Comparison of ENCODE assay signal across 29 cellular contexts in the genomic region with DNA sequence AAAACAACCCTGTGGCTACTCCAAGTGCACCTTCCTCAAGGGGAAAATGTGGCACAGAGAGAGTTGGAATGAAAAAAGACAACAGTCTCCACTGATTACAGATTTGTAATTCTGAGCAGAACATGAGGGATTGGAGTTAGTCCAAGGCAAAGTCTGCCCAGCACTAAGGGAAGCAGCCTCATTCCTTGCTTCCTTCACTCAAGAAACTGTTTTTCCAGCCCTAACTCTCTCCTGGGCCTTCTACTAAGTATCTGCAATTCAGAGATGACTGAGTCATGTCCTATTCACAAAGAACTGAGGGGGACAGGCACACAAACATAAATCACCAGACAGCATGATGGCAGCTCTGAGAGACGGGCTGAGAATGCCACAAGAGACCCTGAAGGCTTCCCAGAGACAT.
A peak's percentile ranks its signal among the peaks of the same experiment; 100 is the strongest.
DNase-seq lines count a peak whose midpoint lies in the region; FAIRE-seq and TF ChIP-seq lines count a peak whose summit lies in the region.
"Had no signal": no experiment of that assay in that cellular context is flagged by ENCODE, and none has a peak within 500 bp of the region (broad histone marks: within the 10 kb centered on the region; RNA-seq: fewer than 3 reads in every experiment).

No MANE protein-coding gene starts in this region.

- H2BK15ac ChIP-seq in H1 (ENCODE audit: low read length), result no peak overlapping the region

- peaks cover 22% of the 10 kb centered on the region for H3F3A ChIP-seq in GM23248 (ENCODE audit: insufficient read depth)

- 7 to 21% methylated on average over 1 of the region's 1 CpG for WGBS in GM23248 (ENCODE audit: low coverage in 1 of 2, low lambda C conversion rate in 2 of 2, missing lambda C conversion rate in 2 of 2), 2 experiments
- 71% methylated on average over 1 of the region's 1 CpG; no CpG with 5 or more reads in 1 of the 2 experiments for WGBS in H1 (ENCODE audit: extremely low coverage in 1 of 2, insufficient coverage in 1 of 2, insufficient read length in 1 of 2, insufficient replicate concordance in 2 of 2, low coverage in 1 of 2, low lambda C conversion rate in 2 of 2, missing lambda C conversion rate in 1 of 2), 2 experiments

- no peaks in the 10 kb centered on the region for H3K9me3 ChIP-seq in A673 (ENCODE audit: low read depth, low read length, poor library complexity, severe bottlenecking)
- H3K9me3 ChIP-seq in GM23248 (ENCODE audit: low read depth), result no peaks in the 10 kb centered on the region
- no peaks in the 10 kb centered on the region for H3K9me3 ChIP-seq in H1 (ENCODE audit: insufficient read depth in 2 of 2, low read depth in 1 of 2, low read length in 1 of 2)
- H3K9me3 ChIP-seq: BLaER1 treated with 17β-estradiol and CSF1 and Interleukin-3, amounts not matched to agents 10 nM and 100 nM; Caco-2; lower lobe of right lung; ovary; testis had no signal

- in situ Hi-C loops in GM23248 (cut with MboI), result no loop called here

- no peaks in the 10 kb centered on the region for H3K79me1 ChIP-seq in H1 (ENCODE audit: low read depth, low read length)

- FAIRE-seq in H1 (lab: Jason Lieb, UNC), result peak; percentile 7
- FAIRE-seq: A204.1, kidney had no signal

- H3K27ac ChIP-seq in A673 (ENCODE audit: low read depth, low read length, poor library complexity, severe bottlenecking) (no peak overlapping the region), GM23248 (peak overlapping the region; percentile 59), H1 (ENCODE audit: low read depth, low read length) (no peak overlapping the region)
- H3K27ac ChIP-seq: BLaER1 treated with 17β-estradiol and CSF1 and Interleukin-3, amounts not matched to agents 10 nM and 100 nM; lower lobe of right lung; ovary; testis had no signal

- no peak for TF ChIP-seq POLR2A in H1 (IDR thresholded peaks at IDR 0.05; ENCODE audit: control extremely low read depth in 1 of 2, low read depth in 2 of 2, low read length in 2 of 2)

- intact Hi-C loops in A673 (cut with micrococcal nuclease; ENCODE audit: unreplicated experiment), result no loop called here

- H3K79me2 ChIP-seq in GM23248 (ENCODE audit: insufficient read depth) (no peaks in the 10 kb centered on the region), H1 (ENCODE audit: control insufficient read depth in 1 of 2, insufficient read depth in 2 of 2, low read length in 2 of 2) (no peaks in the 10 kb centered on the region)

- no peak overlapping the region for H3K4ac ChIP-seq in H1 (replicated peaks; ENCODE audit: insufficient read length, low read depth, low read length)

- H3K9me2 ChIP-seq in GM23248 (ENCODE audit: insufficient read depth), result no peaks in the 10 kb centered on the region

- no peak overlapping the region for H2AFZ ChIP-seq in GM23248
- no peak overlapping the region for H2AFZ ChIP-seq in H1 (ENCODE audit: low read length)

- H2AK5ac ChIP-seq in H1 (ENCODE audit: low read depth, low read length), result no peak overlapping the region

- H3K27me3 Mint-ChIP-seq in endothelial cell (ENCODE audit: unreplicated experiment), result no peaks in the 10 kb centered on the region
- H3K27me3 Mint-ChIP-seq: dendritic cell treated with granulocyte-macrophage colony-stimulating factor and Interleukin-4, amounts not matched to agents 40 ng/mL and 50 ng/mL, for 4 days; stimulated activated naive B cell treated with anti-CD40 and anti-IgM and Interleukin-4, amounts not matched to agents 10 μg/mL and 1 μg/mL and 100 μg/mL, for 72 hours had no signal

- H3K4me1 Mint-ChIP-seq in endothelial cell (ENCODE audit: unreplicated experiment), result peaks cover 8% of the 10 kb centered on the region
- H3K4me1 Mint-ChIP-seq: activated naive CD4-positive, alpha-beta T cell treated with anti-CD3 and anti-CD28 coated beads, Interleukin-2, amount 10 ng/mL, durations not matched to agents 7 days and 5 days; stimulated activated naive B cell treated with anti-CD40 and anti-IgM and Interleukin-4, amounts not matched to agents 10 μg/mL and 1 μg/mL and 100 μg/mL, for 72 hours had no signal

- CTCF ChIA-PET in A673 (lab: Charles Lee), result no interaction called here
- CTCF ChIA-PET in H1 (lab: Charles Lee; ENCODE audit: partially characterized antibody), result interaction anchor here (1.0 to 4.0 kb wide), 5 partner anchors 10 to 132 kb away, joined by 3 to 15 read pairs (median 3); no protein-coding TSS in a partner anchor

- no peaks in the 10 kb centered on the region for H3K27me3 ChIP-seq in A673 (replicated peaks; ENCODE audit: insufficient read depth, low read depth, low read length, poor library complexity)
- no peaks in the 10 kb centered on the region for H3K27me3 ChIP-seq in GM23248 (replicated peaks; ENCODE audit: insufficient read depth)
- no peaks in the 10 kb centered on the region for H3K27me3 ChIP-seq in H1 (replicated peaks in 1 of 4; ENCODE audit: control insufficient read depth in 3 of 4, extremely low read depth in 1 of 4, insufficient read depth in 3 of 4, low read length in 3 of 4)
- H3K27me3 ChIP-seq: BLaER1 treated with 17β-estradiol and CSF1 and Interleukin-3, amounts not matched to agents 10 nM and 100 nM; ovary; testis had no signal

- H3K4me3 ChIP-seq in A673 (ENCODE audit: low read depth, low read length, poor library complexity, severe bottlenecking), result no peak overlapping the region
- H3K4me3 ChIP-seq in GM23248, result no peak overlapping the region
- no peak overlapping the region for H3K4me3 ChIP-seq in H1 (ENCODE audit: extremely low read depth in 1 of 4, insufficient read depth in 2 of 4, low read depth in 3 of 4, low read length in 4 of 4)
- H3K4me3 ChIP-seq: BLaER1 treated with 17β-estradiol and CSF1 and Interleukin-3, amounts not matched to agents 10 nM and 100 nM; lower lobe of right lung; ovary; testis had no signal

- H3K23me2 ChIP-seq in H1 (ENCODE audit: low read depth, low read length), result no peaks in the 10 kb centered on the region

- no peaks in the 10 kb centered on the region for H4K20me1 ChIP-seq in GM23248 (ENCODE audit: insufficient read depth)
- H4K20me1 ChIP-seq in H1 (replicated peaks in 1 of 2; ENCODE audit: control insufficient read depth in 1 of 2, insufficient read depth in 2 of 2, low read length in 2 of 2), result no peaks in the 10 kb centered on the region
- H4K20me1 ChIP-seq: BLaER1 treated with 17β-estradiol and CSF1 and Interleukin-3, amounts not matched to agents 10 nM and 100 nM had no signal

- H3K4me3 Mint-ChIP-seq in endothelial cell (ENCODE audit: unreplicated experiment), result no peak overlapping the region
- H3K4me3 Mint-ChIP-seq: activated naive CD4-positive, alpha-beta T cell treated with anti-CD3 and anti-CD28 coated beads, Interleukin-2, amount 10 ng/mL, durations not matched to agents 7 days and 5 days; activated T-helper 1 cell treated with anti-CD3 and anti-CD28 coated beads, Interleukin-12 subunit alpha, Interleukin-12 subunit beta, Interleukin-2, Interleukin-4 antibody, amounts not matched to agents 30 ng/mL and 10 ng/mL and 1 ng/mL, durations not matched to agents 14 hours and 24 hours and 36 hours; dendritic cell treated with granulocyte-macrophage colony-stimulating factor and Interleukin-4, amounts not matched to agents 40 ng/mL and 50 ng/mL, for 4 days; nephron progenitor cell; stimulated activated naive B cell treated with anti-CD40 and anti-IgM and Interleukin-4, amounts not matched to agents 10 μg/mL and 1 μg/mL and 100 μg/mL, for 72 hours had no signal

- H3K9ac ChIP-seq in GM23248 (no peak overlapping the region; the same call in 1 of the 2 replicates), H1 (replicated peaks in 1 of 4; ENCODE audit: extremely low read depth in 1 of 4, low read depth in 3 of 4, low read length in 3 of 4) (no peak overlapping the region)
- H3K9ac ChIP-seq: BLaER1 treated with 17β-estradiol and CSF1 and Interleukin-3, amounts not matched to agents 10 nM and 100 nM had no signal

- no TSS peak for BruUV-seq in A673 (replicated peaks; lab: Mats Ljungman, UMichigan)

- TF ChIP-seq EP300 in H1 (IDR thresholded peaks at IDR 0.05; ENCODE audit: borderline replicate concordance in 1 of 2, low read depth in 2 of 2, low read length in 2 of 2), result no peak

- no peak overlapping the region for H2BK12ac ChIP-seq in H1 (ENCODE audit: low read depth, low read length)

- TF ChIP-seq CTCF in A673 (conservative IDR thresholded peaks at IDR 0.05; ENCODE audit: low read depth, low read length), result no peak
- TF ChIP-seq CTCF in H1 (IDR thresholded peaks at IDR 0.05; ENCODE audit: control extremely low read depth in 1 of 3, insufficient read depth in 1 of 3, low read depth in 1 of 3, low read length in 3 of 3), result no peak
- no peak for TF ChIP-seq CTCF in endothelial cell (IDR thresholded peaks at IDR 0.05; ENCODE audit: unreplicated experiment)

- no peaks in the 10 kb centered on the region for H3K36me3 Mint-ChIP-seq in endothelial cell (ENCODE audit: low read depth, unreplicated experiment)
- H3K36me3 Mint-ChIP-seq: activated naive CD4-positive, alpha-beta T cell treated with anti-CD3 and anti-CD28 coated beads, Interleukin-2, amount 10 ng/mL, durations not matched to agents 7 days and 5 days; stimulated activated naive B cell treated with anti-CD40 and anti-IgM and Interleukin-4, amounts not matched to agents 10 μg/mL and 1 μg/mL and 100 μg/mL, for 72 hours had no signal

- no peak overlapping the region for H2BK20ac ChIP-seq in H1 (ENCODE audit: low read length)

- POLR2A ChIA-PET in A673 (lab: Charles Lee; ENCODE audit: low non-redundant PET) (no interaction called here), H1 (lab: Charles Lee; ENCODE audit: partially characterized antibody) (no interaction called here)

- no peak overlapping the region for H2BK5ac ChIP-seq in H1 (ENCODE audit: low read depth, low read length)

- DNase-seq in A673 (ENCODE audit: low spot score) (peak; percentile 15), GM23248 (peak; percentile 54), H1 (ENCODE audit: low read depth in 1 of 2, low spot score in 2 of 2) (no peak), pons (ENCODE audit: low spot score) (peak; percentile 3), endothelial cell (ENCODE audit: low spot score) (no peak), kidney glomerular epithelial cell (lab: John Stamatoyannopoulos, UW) (no peak), NCI-H146 (lab: John Stamatoyannopoulos, UW) (no peak)
- no peak for DNase-seq in activated naive CD4-positive, alpha-beta T cell (lab: John Stamatoyannopoulos, UW)
- DNase-seq: activated CD4-positive, alpha-beta T cell treated with anti-CD3 and anti-CD28 coated beads, Interleukin-2, amount 50 U/mL, for 4 hours; activated naive CD4-positive, alpha-beta T cell treated with anti-CD3 and anti-CD28 coated beads, Interleukin-2, amount 10 ng/mL, durations not matched to agents 7 days and 5 days; amniotic stem cell; Caco-2; central memory CD4-positive, alpha-beta T cell; GDM1; KBM-7; kidney; lower lobe of right lung; NCI-H1105; NCI-H2029 treated with DMSO at 0.1 percent for 48 hours; NCI-H2227 treated with DMSO at 0.1 percent for 48 hours; nephron progenitor cell; ovary; right cardiac atrium; stimulated activated naive B cell treated with anti-CD40 and anti-IgM and Interleukin-4, amounts not matched to agents 10 μg/mL and 1 μg/mL and 100 μg/mL, for 72 hours; testis had no signal

- TF ChIP-seq RAD21 in H1 (IDR thresholded peaks at IDR 0.05 in 1 of 2, conservative IDR thresholded peaks at IDR 0.05 in 1 of 2; ENCODE audit: low read depth in 2 of 2, low read length in 2 of 2), result no peak

- H3K23ac ChIP-seq in H1 (ENCODE audit: insufficient read length), result no peak overlapping the region

- H3K36me3 ChIP-seq in A673 (ENCODE audit: insufficient read depth, low read length, poor library complexity, severe bottlenecking) (no peaks in the 10 kb centered on the region), GM23248 (ENCODE audit: low read depth) (peaks cover 18% of the 10 kb centered on the region), H1 (ENCODE audit: control insufficient read depth in 2 of 4, insufficient read depth in 4 of 4, low read length in 3 of 4) (no peaks in the 10 kb centered on the region)
- H3K36me3 ChIP-seq: lower lobe of right lung, ovary had no signal

- H4K8ac ChIP-seq in H1 (ENCODE audit: extremely low read depth, insufficient read depth, low read length), result no peak overlapping the region

- no peaks in the 10 kb centered on the region for H3K9me3 Mint-ChIP-seq in endothelial cell (ENCODE audit: unreplicated experiment)
- H3K9me3 Mint-ChIP-seq: activated naive CD4-positive, alpha-beta T cell treated with anti-CD3 and anti-CD28 coated beads, Interleukin-2, amount 10 ng/mL, durations not matched to agents 7 days and 5 days; activated T-helper 1 cell treated with anti-CD3 and anti-CD28 coated beads, Interleukin-12 subunit alpha, Interleukin-12 subunit beta, Interleukin-2, Interleukin-4 antibody, amounts not matched to agents 30 ng/mL and 10 ng/mL and 1 ng/mL, durations not matched to agents 14 hours and 24 hours and 36 hours; dendritic cell treated with granulocyte-macrophage colony-stimulating factor and Interleukin-4, amounts not matched to agents 40 ng/mL and 50 ng/mL, for 4 days; nephron progenitor cell; stimulated activated naive B cell treated with anti-CD40 and anti-IgM and Interleukin-4, amounts not matched to agents 10 μg/mL and 1 μg/mL and 100 μg/mL, for 72 hours had no signal

- H3K4me2 ChIP-seq in GM23248 (ENCODE audit: unreplicated experiment), result no peak overlapping the region
- no peak overlapping the region for H3K4me2 ChIP-seq in H1 (ENCODE audit: insufficient read depth in 1 of 2, low read depth in 2 of 2, low read length in 2 of 2)
- H3K4me2 ChIP-seq: BLaER1 treated with 17β-estradiol and CSF1 and Interleukin-3, amounts not matched to agents 10 nM and 100 nM had no signal

- H2BK120ac ChIP-seq in H1 (replicated peaks; ENCODE audit: low read depth, low read length), result no peak overlapping the region

- no peak overlapping the region for H4K91ac ChIP-seq in H1 (replicated peaks; ENCODE audit: insufficient read length, low read length)

- no peak overlapping the region for H3K18ac ChIP-seq in H1 (ENCODE audit: extremely low read depth, low read length)

- H3K56ac ChIP-seq in H1 (replicated peaks; ENCODE audit: insufficient read length, low read depth, low read length), result no peak overlapping the region

- H3K27ac Mint-ChIP-seq in endothelial cell (ENCODE audit: unreplicated experiment), result no peak overlapping the region
- H3K27ac Mint-ChIP-seq: activated naive CD4-positive, alpha-beta T cell treated with anti-CD3 and anti-CD28 coated beads, Interleukin-2, amount 10 ng/mL, durations not matched to agents 7 days and 5 days; activated T-helper 1 cell treated with anti-CD3 and anti-CD28 coated beads, Interleukin-12 subunit alpha, Interleukin-12 subunit beta, Interleukin-2, Interleukin-4 antibody, amounts not matched to agents 30 ng/mL and 10 ng/mL and 1 ng/mL, durations not matched to agents 14 hours and 24 hours and 36 hours; dendritic cell treated with granulocyte-macrophage colony-stimulating factor and Interleukin-4, amounts not matched to agents 40 ng/mL and 50 ng/mL, for 4 days; nephron progenitor cell; stimulated activated naive B cell treated with anti-CD40 and anti-IgM and Interleukin-4, amounts not matched to agents 10 μg/mL and 1 μg/mL and 100 μg/mL, for 72 hours had no signal

- H3K14ac ChIP-seq in H1 (ENCODE audit: insufficient read length), result no peak overlapping the region

- H3K4me1 ChIP-seq in A673 (ENCODE audit: insufficient read depth, low read length, poor library complexity, severe bottlenecking) (peaks cover 3% of the 10 kb centered on the region), GM23248 (ENCODE audit: insufficient read depth) (peaks cover 22% of the 10 kb centered on the region), H1 (replicated peaks in 1 of 4; ENCODE audit: control insufficient read depth in 3 of 4, insufficient read depth in 4 of 4, low read length in 3 of 4) (peaks cover 0 to 4% (median 0%) of the 10 kb centered on the region in 4 experiments; a peak in 1 of 7 replicates)
- H3K4me1 ChIP-seq: BLaER1 treated with 17β-estradiol and CSF1 and Interleukin-3, amounts not matched to agents 10 nM and 100 nM; Caco-2; lower lobe of right lung; testis had no signal

- no peak overlapping the region for H4K5ac ChIP-seq in H1 (ENCODE audit: insufficient read length, low read depth, low read length)

Comparison
In these comparisons a context has a peak if more than half of its experiments do, and no peak if none do; other contexts are left out.
1. DNase-seq: peak in A673 (single experiment), GM23248 (single experiment) and pons (single experiment); none in H1 (0 of 2), endothelial cell (single experiment), kidney glomerular epithelial cell (single experiment), NCI-H146 (single experiment) and activated naive CD4-positive, alpha-beta T cell (0 of 4).